ENCODE assay signal across 22 cellular contexts in genomic region chr15:94265009-94265408, GRCh38. TPM values are rescaled to one million over a fixed set of nuclear protein-coding genes. Genes with fewer than 3 reads are reported as not detected.
DNase-seq lines count a peak whose midpoint lies in the region; ATAC-seq and TF ChIP-seq lines count a peak whose summit lies in the region.
"Had no signal": no experiment of that assay in that cellular context is flagged by ENCODE, and none has a peak within 500 bp of the region (broad histone marks: within the 10 kb centered on the region; RNA-seq: fewer than 3 reads in every experiment).

No MANE protein-coding gene starts in this region.

- H3K9me3 ChIP-seq in OCI-LY7 (ENCODE audit: low read length) = no peaks in the 10 kb centered on the region
- no peaks in the 10 kb centered on the region for H3K9me3 ChIP-seq in mesenchymal stem cell (ENCODE audit: control insufficient read depth, low read length)
- H3K9me3 ChIP-seq in prostate gland = no peaks in the 10 kb centered on the region
- H3K9me3 ChIP-seq: upper lobe of left lung had no signal

- H4K91ac ChIP-seq in mesenchymal stem cell (ENCODE audit: low read length) = no peak overlapping the region

- CTCF ChIA-PET in OCI-LY7 (lab: Charles Lee; ENCODE audit: unreplicated experiment) = no interaction called here

- H3K4me1 ChIP-seq in OCI-LY7 (ENCODE audit: insufficient read depth, low read length, poor library complexity, severe bottlenecking) (peaks cover 79% of the 10 kb centered on the region), mesenchymal stem cell (ENCODE audit: control insufficient read depth, insufficient read depth, low read depth, low read length) (peaks cover 3% of the 10 kb centered on the region), prostate gland (replicated peaks) (no peaks in the 10 kb centered on the region)

- H3K4me3 ChIP-seq in OCI-LY7 (ENCODE audit: low read depth, low read length, poor library complexity, severe bottlenecking) (no peak overlapping the region), mesenchymal stem cell (ENCODE audit: insufficient read depth in 1 of 2, low read depth in 1 of 2, low read length in 2 of 2) (no peak overlapping the region), prostate gland (no peak overlapping the region)
- H3K4me3 ChIP-seq: upper lobe of left lung had no signal

- H3K27ac ChIP-seq in OCI-LY7 (ENCODE audit: low read depth, low read length, poor library complexity, severe bottlenecking) (peak overlapping the region; percentile 34), mesenchymal stem cell (ENCODE audit: low read length, poor library complexity, severe bottlenecking) (no peak overlapping the region), prostate gland (no peak overlapping the region)
- H3K27ac ChIP-seq: upper lobe of left lung had no signal

- H3K4ac ChIP-seq in mesenchymal stem cell (ENCODE audit: low read depth in 1 of 2, low read length in 2 of 2) = no peak overlapping the region

- H2BK12ac ChIP-seq in mesenchymal stem cell (ENCODE audit: low read length in 2 of 2) = no peak overlapping the region

- H3K14ac ChIP-seq in mesenchymal stem cell (ENCODE audit: low read length in 2 of 2) = no peak overlapping the region

- H2BK5ac ChIP-seq in mesenchymal stem cell (ENCODE audit: low read depth, low read length, poor library complexity, severe bottlenecking) = no peak overlapping the region

- no peak overlapping the region for H3K4me3 Mint-ChIP-seq in central memory CD8-positive, alpha-beta T cell
- H3K4me3 Mint-ChIP-seq: CD4-positive, alpha-beta memory T cell had no signal

- no peak for TF ChIP-seq POLR2A in prostate gland (IDR thresholded peaks at IDR 0.05)

- H3K36me3 Mint-ChIP-seq in central memory CD8-positive, alpha-beta T cell (ENCODE audit: insufficient read depth) = no peaks in the 10 kb centered on the region

- H3K36me3 ChIP-seq in OCI-LY7 (ENCODE audit: insufficient read depth, low read length) (peaks cover 31% of the 10 kb centered on the region), mesenchymal stem cell (ENCODE audit: control insufficient read depth in 1 of 2, insufficient read depth in 2 of 2, low read depth in 1 of 2, low read length in 2 of 2) (no peaks in the 10 kb centered on the region), prostate gland (no peaks in the 10 kb centered on the region)
- H3K36me3 ChIP-seq: upper lobe of left lung had no signal

- DNase-seq in HPDE6-E6E7 (ENCODE audit: extremely low spot score) (peak; percentile 41), OCI-LY7 (ENCODE audit: low spot score) (no peak), mesenchymal stem cell (peak; percentile 84), prostate gland (ENCODE audit: low spot score) (no peak), GDM1 (lab: John Stamatoyannopoulos, UW) (no peak)
- DNase-seq in central memory CD8-positive, alpha-beta T cell (ENCODE audit: low spot score in 2 of 2) = no peak
- DNase-seq in activated naive CD4-positive, alpha-beta T cell (lab: John Stamatoyannopoulos, UW) = no peak
- DNase-seq: activated CD4-positive, alpha-beta T cell treated with anti-CD3 and anti-CD28 coated beads, Interleukin-2, amount 50 U/mL, for 48 hours; activated gamma-delta T cell; anterior cingulate cortex; CD4-positive, alpha-beta memory T cell; effector CD4-positive, alpha-beta T cell; glutamatergic neuron; NCI-H1436; NCI-H748 treated with DMSO at 0.1 percent for 48 hours; OCI-M1; retina; stimulated activated CD4-positive, alpha-beta T cell treated with anti-CD3 and anti-CD28 coated beads, Interleukin-12 subunit alpha, Interleukin-12 subunit beta, amount 100 ng/mL, for 4 hours; T-helper 1 cell had no signal

- no peak overlapping the region for H2BK120ac ChIP-seq in mesenchymal stem cell (ENCODE audit: low read depth, low read length)

- WGBS in mesenchymal stem cell = 37% methylated on average over 4 of the region's 4 CpGs
- 68% methylated on average over 4 of the region's 4 CpGs for WGBS in prostate gland

- H4K20me1 ChIP-seq in OCI-LY7 (ENCODE audit: insufficient read depth, low read length) = no peaks in the 10 kb centered on the region

- H2AFZ ChIP-seq in OCI-LY7 (ENCODE audit: low read length) (no peak overlapping the region), mesenchymal stem cell (ENCODE audit: low read depth, low read length) (no peak overlapping the region)

- no TSS peak for BruUV-seq in OCI-LY7 (replicated peaks; lab: Mats Ljungman, UMichigan)

- H3K23ac ChIP-seq in mesenchymal stem cell (ENCODE audit: low read length in 2 of 2) = no peak overlapping the region

- no peaks in the 10 kb centered on the region for H3K27me3 ChIP-seq in mesenchymal stem cell (ENCODE audit: control insufficient read depth in 1 of 2, insufficient read depth in 1 of 2, low read length in 2 of 2)
- no peaks in the 10 kb centered on the region for H3K27me3 ChIP-seq in prostate gland (replicated peaks; ENCODE audit: insufficient read depth)
- H3K27me3 ChIP-seq: upper lobe of left lung had no signal

- TF ChIP-seq CTCF in OCI-LY7 (conservative IDR thresholded peaks at IDR 0.05; ENCODE audit: low read length) = no peak
- no peak for TF ChIP-seq CTCF in prostate gland (IDR thresholded peaks at IDR 0.05)

- POLR2A ChIA-PET in OCI-LY7 (lab: Charles Lee) = interaction anchor here (5.4 kb wide), 1 partner anchor 22 kb away, joined by 65 read pairs; no protein-coding TSS in a partner anchor

- H3K4me2 ChIP-seq in OCI-LY7 (ENCODE audit: low read length) = no peak overlapping the region
- no peak overlapping the region for H3K4me2 ChIP-seq in mesenchymal stem cell (ENCODE audit: low read length, poor library complexity, severe bottlenecking)

- no peak overlapping the region for H2AK5ac ChIP-seq in mesenchymal stem cell (ENCODE audit: low read length, severe bottlenecking)

- H3K18ac ChIP-seq in mesenchymal stem cell (ENCODE audit: low read depth in 1 of 2, low read length in 2 of 2) = no peak overlapping the region

- H3K79me2 ChIP-seq in OCI-LY7 (ENCODE audit: insufficient read depth, low read depth, low read length) = peaks cover 89% of the 10 kb centered on the region

- intact Hi-C loops in OCI-LY7 (cut with micrococcal nuclease; ENCODE audit: unreplicated experiment) (no loop called here), prostate gland (cut with DNase I) (no loop called here)

- H3K79me1 ChIP-seq in mesenchymal stem cell (replicated peaks; ENCODE audit: low read length, poor library complexity, severe bottlenecking) = peaks cover 21% of the 10 kb centered on the region

- H3K9me3 Mint-ChIP-seq in central memory CD8-positive, alpha-beta T cell = no peaks in the 10 kb centered on the region
- H3K9me3 Mint-ChIP-seq: CD4-positive, alpha-beta memory T cell had no signal

- peaks cover 45% of the 10 kb centered on the region for H3K4me1 Mint-ChIP-seq in central memory CD8-positive, alpha-beta T cell

- ATAC-seq in central memory CD8-positive, alpha-beta T cell (replicated peaks; ENCODE audit: extremely low read depth, poor library complexity, severe bottlenecking) = no peak
- no peak for ATAC-seq in GM19328 (IDR thresholded peaks at IDR 0.05; ENCODE audit: unreplicated experiment)
- ATAC-seq: left lobe of liver had no signal

- no peak overlapping the region for H2BK15ac ChIP-seq in mesenchymal stem cell (ENCODE audit: low read depth, poor library complexity, severe bottlenecking)

- no peaks in the 10 kb centered on the region for H3K27me3 Mint-ChIP-seq in central memory CD8-positive, alpha-beta T cell
- H3K27me3 Mint-ChIP-seq: CD4-positive, alpha-beta memory T cell had no signal

- H3K9ac ChIP-seq in mesenchymal stem cell (ENCODE audit: low read length) = peak overlapping the region; percentile 11

- H3K9me2 ChIP-seq in OCI-LY7 (ENCODE audit: insufficient read depth, low read length) = no peaks in the 10 kb centered on the region

- H3K27ac Mint-ChIP-seq in central memory CD8-positive, alpha-beta T cell (ENCODE audit: low read depth) = peak overlapping the region; percentile 44

- no peak overlapping the region for H4K8ac ChIP-seq in mesenchymal stem cell (ENCODE audit: low read length)

RNA-seq across cellular contexts. Expression of gene MCTP2, which starts 33.6 kb away (rescaled TPM):
- total RNA-seq in OCI-LY7 (2014; rRNA removed; shearing (Covaris generic)) = 73.2 and 75.0 TPM in 2 replicates
- total RNA-seq in OCI-LY7 (2022) (90.6 and 91.6 TPM in 2 replicates), prostate gland (10 to 100 TPM; 25.4 to 46.3 TPM)
- 37.6 TPM for polyA plus RNA-seq in mesenchymal stem cell (2013, experiment 1 of 2)
- polyA plus RNA-seq in mesenchymal stem cell (2013, experiment 2 of 2) = 36.4 TPM

Comparison
In these comparisons a context has a peak if more than half of its experiments do, and no peak if none do; other contexts are left out.
1. DNase-seq: peak in HPDE6-E6E7 (single experiment) and mesenchymal stem cell (single experiment); none in OCI-LY7 (single experiment), central memory CD8-positive, alpha-beta T cell (0 of 2), prostate gland (single experiment), GDM1 (single experiment) and activated naive CD4-positive, alpha-beta T cell (0 of 4).